19 cellular contexts compared by ENCODE assay signal in genomic region chr18:39675916-39676315, GRCh38.
"Had no signal": no experiment of that assay in that cellular context is flagged by ENCODE, and none has a peak within 500 bp of the region (broad histone marks: within the 10 kb centered on the region; RNA-seq: fewer than 3 reads in every experiment).

No MANE protein-coding gene starts in this region.

- H3K4me1 ChIP-seq: gastrocnemius medialis, thyroid gland had no signal

- H3K9me3 Mint-ChIP-seq: endodermal cell had no signal

- FAIRE-seq: colon, kidney had no signal

- H3K9me3 ChIP-seq: gastrocnemius medialis, thyroid gland had no signal

- H3K36me3 ChIP-seq: brain microvascular endothelial cell, gastrocnemius medialis, thyroid gland had no signal

- H3K27ac Mint-ChIP-seq: activated naive CD4-positive, alpha-beta T cell treated with anti-CD3 and anti-CD28 coated beads for 36 hours; endodermal cell had no signal

- DNase-seq: activated CD4-positive, alpha-beta T cell treated with anti-CD3 and anti-CD28 coated beads, Interleukin-2, amount 50 U/mL, for 1 hour; activated CD4-positive, CD25-positive, alpha-beta regulatory T cell treated with anti-CD3 and anti-CD28 coated beads, Interleukin-2, amount 50 U/mL, for 72 hours; activated CD8-positive, alpha-beta memory T cell treated with anti-CD3 and anti-CD28 coated beads, Interleukin-2, amount 50 U/mL, for 4 hours; activated naive CD4-positive, alpha-beta T cell treated with anti-CD3 and anti-CD28 coated beads for 36 hours; activated T-cell treated with anti-CD3 and anti-CD28 coated beads, Interleukin-2, amount 50 U/mL, for 4 hours; central memory CD4-positive, alpha-beta T cell; endodermal cell; gastrocnemius medialis; kidney; mammary epithelial cell; occipital lobe; retina; stimulated activated CD4-positive, alpha-beta T cell treated with anti-CD3 and anti-CD28 coated beads, Interleukin-2, amount 100 ng/mL, for 24 hours; stimulated activated naive CD4-positive, alpha-beta T cell treated with Interleukin-2 at 50 U/mL for 16 hours; thyroid gland had no signal

- H3K4me3 Mint-ChIP-seq: activated naive CD4-positive, alpha-beta T cell treated with anti-CD3 and anti-CD28 coated beads for 36 hours; activated T-cell treated with anti-CD3 and anti-CD28 coated beads, Interleukin-2, amount 50 U/mL, for 4 hours; endodermal cell had no signal

- ATAC-seq: activated T-cell treated with anti-CD3 and anti-CD28 coated beads, Interleukin-2, amount 50 U/mL, for 4 hours; gastrocnemius medialis; left lobe of liver had no signal

- H3K4me3 ChIP-seq: gastrocnemius medialis, thyroid gland had no signal

- H3K27me3 ChIP-seq: brain microvascular endothelial cell, gastrocnemius medialis, thyroid gland had no signal

- H3K27ac ChIP-seq: brain microvascular endothelial cell, epithelial cell of prostate, gastrocnemius medialis, thyroid gland had no signal
